Comparison of ENCODE assay signal across 1 cellular context in the genomic region with DNA sequence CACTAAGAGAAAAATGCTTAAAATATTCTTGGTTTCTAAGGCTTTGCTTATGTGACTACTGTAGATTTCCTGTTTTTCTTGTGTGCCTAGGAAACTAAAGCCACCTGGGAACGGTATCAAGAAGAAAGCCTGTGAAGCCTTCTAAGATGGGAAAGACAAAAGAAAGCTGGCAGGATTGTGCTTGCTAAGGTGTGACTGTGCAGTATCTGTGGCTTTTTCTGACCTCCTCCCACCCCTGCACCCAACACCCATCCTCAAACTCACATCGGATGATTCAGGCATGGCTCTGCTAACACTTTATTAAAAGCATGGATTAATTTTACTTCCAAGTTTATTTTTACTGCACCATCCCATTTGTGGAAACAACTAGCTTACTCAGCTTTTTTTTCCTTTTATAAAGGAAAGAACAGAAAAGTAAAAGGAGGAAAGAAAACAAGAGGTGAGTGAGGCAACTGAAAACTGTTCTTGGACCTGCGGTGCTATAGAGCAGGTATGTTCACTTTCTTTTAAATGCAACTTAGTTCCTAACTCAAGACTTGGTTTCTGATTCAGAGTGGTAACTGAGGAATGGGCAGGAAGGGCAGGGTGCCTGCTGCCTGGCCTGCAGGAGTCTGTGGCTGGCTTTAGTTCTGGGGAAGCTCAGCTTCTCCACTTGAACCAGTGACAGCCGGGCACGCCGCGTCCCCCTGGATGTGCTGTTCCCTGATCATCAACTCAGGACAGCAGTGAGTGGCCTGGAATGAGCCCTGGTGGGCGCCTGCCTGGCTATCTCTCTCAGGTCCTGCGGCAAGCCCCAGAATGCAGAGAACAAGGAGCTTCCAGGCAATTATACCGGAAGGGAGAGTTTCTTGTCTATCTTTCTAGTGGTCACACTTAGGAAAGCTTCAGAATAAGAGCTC.
TF ChIP-seq lines count a peak whose summit lies in the region.

A gene with protein sequence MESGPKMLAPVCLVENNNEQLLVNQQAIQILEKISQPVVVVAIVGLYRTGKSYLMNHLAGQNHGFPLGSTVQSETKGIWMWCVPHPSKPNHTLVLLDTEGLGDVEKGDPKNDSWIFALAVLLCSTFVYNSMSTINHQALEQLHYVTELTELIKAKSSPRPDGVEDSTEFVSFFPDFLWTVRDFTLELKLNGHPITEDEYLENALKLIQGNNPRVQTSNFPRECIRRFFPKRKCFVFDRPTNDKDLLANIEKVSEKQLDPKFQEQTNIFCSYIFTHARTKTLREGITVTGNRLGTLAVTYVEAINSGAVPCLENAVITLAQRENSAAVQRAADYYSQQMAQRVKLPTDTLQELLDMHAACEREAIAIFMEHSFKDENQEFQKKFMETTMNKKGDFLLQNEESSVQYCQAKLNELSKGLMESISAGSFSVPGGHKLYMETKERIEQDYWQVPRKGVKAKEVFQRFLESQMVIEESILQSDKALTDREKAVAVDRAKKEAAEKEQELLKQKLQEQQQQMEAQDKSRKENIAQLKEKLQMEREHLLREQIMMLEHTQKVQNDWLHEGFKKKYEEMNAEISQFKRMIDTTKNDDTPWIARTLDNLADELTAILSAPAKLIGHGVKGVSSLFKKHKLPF (plus strand): TSS at position 422 of the 899 bp plus-strand sequence. CDS start 4,493 bp downstream, outside the sequence.

TF ChIP-seq in K562, 482 proteins besides CTCF, POLR2A, EP300 and RAD21 (continued from another document):
- TF ChIP-seq, protein P1, sequence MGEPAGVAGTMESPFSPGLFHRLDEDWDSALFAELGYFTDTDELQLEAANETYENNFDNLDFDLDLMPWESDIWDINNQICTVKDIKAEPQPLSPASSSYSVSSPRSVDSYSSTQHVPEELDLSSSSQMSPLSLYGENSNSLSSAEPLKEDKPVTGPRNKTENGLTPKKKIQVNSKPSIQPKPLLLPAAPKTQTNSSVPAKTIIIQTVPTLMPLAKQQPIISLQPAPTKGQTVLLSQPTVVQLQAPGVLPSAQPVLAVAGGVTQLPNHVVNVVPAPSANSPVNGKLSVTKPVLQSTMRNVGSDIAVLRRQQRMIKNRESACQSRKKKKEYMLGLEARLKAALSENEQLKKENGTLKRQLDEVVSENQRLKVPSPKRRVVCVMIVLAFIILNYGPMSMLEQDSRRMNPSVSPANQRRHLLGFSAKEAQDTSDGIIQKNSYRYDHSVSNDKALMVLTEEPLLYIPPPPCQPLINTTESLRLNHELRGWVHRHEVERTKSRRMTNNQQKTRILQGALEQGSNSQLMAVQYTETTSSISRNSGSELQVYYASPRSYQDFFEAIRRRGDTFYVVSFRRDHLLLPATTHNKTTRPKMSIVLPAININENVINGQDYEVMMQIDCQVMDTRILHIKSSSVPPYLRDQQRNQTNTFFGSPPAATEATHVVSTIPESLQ (CRISPR knock-in tag; IDR thresholded peaks at IDR 0.05) = no peak
- TF ChIP-seq TSC22D4 (tag; IDR thresholded peaks at IDR 0.05) = no peak
- TF ChIP-seq MAFG (tag; conservative IDR thresholded peaks at IDR 0.05) = peak; percentile 56
- TF ChIP-seq C11orf30 (IDR thresholded peaks at IDR 0.05; ENCODE audit: low read depth) = peak; percentile 57
- TF ChIP-seq KAT8 (IDR thresholded peaks at IDR 0.05; ENCODE audit: low read depth) = no peak
- TF ChIP-seq MAFF (IDR thresholded peaks at IDR 0.05; ENCODE audit: low read length) = peak; percentile 32; the same call in 1 of the 2 replicates
- no peak for TF ChIP-seq CCAR2 (IDR thresholded peaks at IDR 0.05; ENCODE audit: low read depth, low read length)
- TF ChIP-seq LARP7 (IDR thresholded peaks at IDR 0.05) = no peak
- no peak for TF ChIP-seq RNF2 (IDR thresholded peaks at IDR 0.05)
- TF ChIP-seq DIDO1 (tag; IDR thresholded peaks at IDR 0.05; ENCODE audit: low read depth) = no peak
